19 cellular contexts compared by ENCODE assay signal in genomic region chr3:40445880-40446279, GRCh38. TPM values are rescaled to one million over a fixed set of nuclear protein-coding genes. Genes with fewer than 3 reads are reported as not detected.
DNase-seq lines count a peak whose midpoint lies in the region; ATAC-seq and TF ChIP-seq lines count a peak whose summit lies in the region.
"Had no signal": no experiment of that assay in that cellular context is flagged by ENCODE, and none has a peak within 500 bp of the region (broad histone marks: within the 10 kb centered on the region; RNA-seq: fewer than 3 reads in every experiment).

No MANE protein-coding gene starts in this region.

- H3K27ac Mint-ChIP-seq in T-helper 17 cell = peak overlapping the region; percentile 84
- H3K27ac Mint-ChIP-seq: CD4-positive, alpha-beta memory T cell; HFFc6 had no signal

- no peak overlapping the region for H3K4me3 Mint-ChIP-seq in T-helper 17 cell
- H3K4me3 Mint-ChIP-seq: CD4-positive, alpha-beta memory T cell; HFFc6 had no signal

- H3K36me3 Mint-ChIP-seq in T-helper 17 cell (ENCODE audit: low read depth) = peaks cover 12% of the 10 kb centered on the region

- DNase-seq in HEK293T (ENCODE audit: extremely low spot score) (no peak), T-helper 17 cell (no peak), left kidney (ENCODE audit: low read depth, low spot score) (peak; percentile 31), amygdala (lab: John Stamatoyannopoulos, UW) (no peak)
- no peak for DNase-seq in stimulated activated CD4-positive, alpha-beta T cell treated with anti-CD3 and anti-CD28 coated beads, Interleukin-2, amount 100 ng/mL, for 24 hours
- no peak for DNase-seq in activated effector memory CD4-positive, alpha-beta T cell treated with anti-CD3 and anti-CD28 coated beads, Interleukin-2, amount 50 U/mL, for 16 hours
- DNase-seq: C1 segment of cervical spinal cord; Calu3; CD4-positive, alpha-beta memory T cell; COR-L47; DMS153; EL; GDM1; GM23248; H7; HCEC 1CT; HFFc6 had no signal

- peaks cover 4% of the 10 kb centered on the region for H3K4me1 Mint-ChIP-seq in T-helper 17 cell

- POLR2A ChIA-PET in HEK293T (lab: Yijun Ruan, JAX) = interaction anchor here (1.7 kb wide), 1 partner anchor 11 kb away, joined by 5 read pairs; the partner anchor contains the start of gene RPL14

- no peaks in the 10 kb centered on the region for H3K27me3 Mint-ChIP-seq in T-helper 17 cell
- H3K27me3 Mint-ChIP-seq: CD4-positive, alpha-beta memory T cell had no signal

- no peaks in the 10 kb centered on the region for H3K9me3 ChIP-seq in T-helper 17 cell (ENCODE audit: control insufficient read depth, low read length, poor library complexity, severe bottlenecking)

- CTCF ChIA-PET in HEK293T (lab: Yijun Ruan, JAX) = no interaction called here

- ATAC-seq in T-helper 17 cell = no peak
- ATAC-seq: GM12878 had no signal

TF ChIP-seq in HEK293T, 16 proteins besides CTCF, POLR2A, EP300 and RAD21:
- TF ChIP-seq ELF4 (IDR thresholded peaks at IDR 0.05) = no peak
- TF ChIP-seq, protein P1, sequence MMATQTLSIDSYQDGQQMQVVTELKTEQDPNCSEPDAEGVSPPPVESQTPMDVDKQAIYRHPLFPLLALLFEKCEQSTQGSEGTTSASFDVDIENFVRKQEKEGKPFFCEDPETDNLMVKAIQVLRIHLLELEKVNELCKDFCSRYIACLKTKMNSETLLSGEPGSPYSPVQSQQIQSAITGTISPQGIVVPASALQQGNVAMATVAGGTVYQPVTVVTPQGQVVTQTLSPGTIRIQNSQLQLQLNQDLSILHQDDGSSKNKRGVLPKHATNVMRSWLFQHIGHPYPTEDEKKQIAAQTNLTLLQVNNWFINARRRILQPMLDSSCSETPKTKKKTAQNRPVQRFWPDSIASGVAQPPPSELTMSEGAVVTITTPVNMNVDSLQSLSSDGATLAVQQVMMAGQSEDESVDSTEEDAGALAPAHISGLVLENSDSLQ (IDR thresholded peaks at IDR 0.05) = peak; percentile 67; the same call in 1 of the 2 replicates

RNA-seq across cellular contexts. Expression of gene RPL14, which starts 11.3 kb away (rescaled TPM):
- total RNA-seq in T-helper 17 cell = 1,000 to 10,000 TPM; 2,732 to 3,433 TPM

RNA-seq across cellular contexts. Expression of gene ZNF619, which starts 31.0 kb away (rescaled TPM):
- 1 to 10 TPM; 5.0 to 8.4 TPM for total RNA-seq in T-helper 17 cell

RNA-seq across cellular contexts. Expression of gene ENTPD3, which starts 58.9 kb away (rescaled TPM):
- not detected for total RNA-seq in T-helper 17 cell
- total RNA-seq: A172; CD4-positive, alpha-beta memory T cell; GM12878; GM23248; H7; HFFc6 had no signal

RNA-seq across cellular contexts. Expression of gene ZNF620, which starts 60.0 kb away (rescaled TPM):
- total RNA-seq in T-helper 17 cell = 1 to 10 TPM in 1 of 2 donors, under 1 TPM in 1; 0.94 to 2.5 TPM
